ENCODE assay signal across 20 cellular contexts in the genomic region with DNA sequence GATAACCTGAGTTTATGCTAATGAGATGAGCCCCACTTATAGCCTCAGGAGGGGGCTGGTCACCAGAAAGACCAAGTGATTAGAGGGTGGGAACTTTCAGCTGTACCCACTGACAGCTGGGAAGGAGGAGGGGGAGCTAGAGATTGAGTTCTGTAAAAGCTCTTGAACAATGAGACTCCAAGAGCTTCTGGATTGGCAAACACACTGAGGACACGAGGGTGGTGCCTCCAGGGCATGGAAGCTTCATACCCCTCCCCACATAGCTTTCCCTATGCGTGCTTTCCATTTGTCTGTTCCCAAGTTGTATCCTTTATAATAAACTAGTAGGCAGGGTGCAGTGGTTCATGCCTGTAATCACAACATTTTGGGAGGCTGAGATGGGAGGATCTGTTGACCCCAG.
"Had no signal": no experiment of that assay in that cellular context is flagged by ENCODE, and none has a peak within 500 bp of the region (broad histone marks: within the 10 kb centered on the region; RNA-seq: fewer than 3 reads in every experiment).

No MANE protein-coding gene starts in this region.

- DNase-seq: activated CD4-positive, alpha-beta memory T cell treated with anti-CD3 and anti-CD28 coated beads for 36 hours; activated CD4-positive, alpha-beta T cell treated with anti-CD3 and anti-CD28 coated beads, Interleukin-2, amount 10 ng/mL, durations not matched to agents 7 days and 5 days; activated CD4-positive, CD25-positive, alpha-beta regulatory T cell; activated gamma-delta T cell; activated naive CD4-positive, alpha-beta T cell treated with anti-CD3 and anti-CD28 coated beads for 36 hours; activated T-cell treated with anti-CD3 and anti-CD28 coated beads for 4 hours; activated T-cell treated with anti-CD3 and anti-CD28 coated beads, Interleukin-2, amount 50 U/mL, for 48 hours; amygdala; MG63; NCI-H1105 treated with DMSO at 0.1 percent for 48 hours; NCI-H1694 treated with DMSO at 0.1 percent for 48 hours; NCI-H2081; NCI-H345; NCI-H510A; NCI-H526 treated with DMSO at 0.1 percent for 48 hours; SIG-M5; T-cell; T-helper 2 cell; T1000 had no signal

- H3K27ac ChIP-seq: SK-N-MC had no signal

- H3K4me3 ChIP-seq: MG63, SK-N-MC had no signal

- H3K36me3 ChIP-seq: MG63 had no signal

- H3K27me3 ChIP-seq: MG63 had no signal
